Comparison of ENCODE assay signal across 20 cellular contexts in genomic region chr7:134447383-134447782, GRCh38.
"Had no signal": no experiment of that assay in that cellular context is flagged by ENCODE, and none has a peak within 500 bp of the region (broad histone marks: within the 10 kb centered on the region; RNA-seq: fewer than 3 reads in every experiment).

No MANE protein-coding gene starts in this region.

- H3K27me3 ChIP-seq: gastrocnemius medialis, neutrophil, pancreas, right lobe of liver, suprapubic skin had no signal

- H3K27ac Mint-ChIP-seq: activated CD4-positive, alpha-beta T cell treated with anti-CD3 and anti-CD28 coated beads, Interleukin-2, amount 10 ng/mL, durations not matched to agents 24 days and 14 days; activated CD8-positive, alpha-beta T cell treated with anti-CD3 and anti-CD28 coated beads for 36 hours; activated naive CD4-positive, alpha-beta T cell treated with anti-CD3 and anti-CD28 coated beads, Interleukin-2, amount 50 U/mL, for 24 hours; endodermal cell; natural killer cell had no signal

- DNase-seq: activated CD4-positive, alpha-beta T cell treated with anti-CD3 and anti-CD28 coated beads, Interleukin-2, amount 10 ng/mL, durations not matched to agents 24 days and 14 days; activated CD8-positive, alpha-beta T cell treated with anti-CD3 and anti-CD28 coated beads for 36 hours; activated effector memory CD4-positive, alpha-beta T cell treated with anti-CD3 and anti-CD28 coated beads, Interleukin-2, amount 50 U/mL, for 16 hours; activated T-cell treated with anti-CD3 and anti-CD28 coated beads, Interleukin-2, amount 50 U/mL, for 48 hours; endodermal cell; gastrocnemius medialis; natural killer cell; pancreas; right lobe of liver; small intestine; stimulated activated CD4-positive, alpha-beta T cell treated with anti-CD3 and anti-CD28 coated beads, Interleukin-15, amount 100 ng/mL, for 24 hours; stimulated activated CD4-positive, alpha-beta T cell treated with anti-CD3 and anti-CD28 coated beads, Interleukin-2, amount 100 ng/mL, for 48 hours; stimulated activated naive CD8-positive, alpha-beta T cell treated with anti-CD3 and anti-CD28 coated beads, Interleukin-15, amount 100 ng/mL, for 72 hours; T-helper 9 cell; trophoblast cell had no signal

- H3K9me3 Mint-ChIP-seq: activated CD4-positive, alpha-beta T cell treated with anti-CD3 and anti-CD28 coated beads, Interleukin-2, amount 10 ng/mL, durations not matched to agents 24 days and 14 days; activated CD8-positive, alpha-beta T cell treated with anti-CD3 and anti-CD28 coated beads for 36 hours; activated naive CD4-positive, alpha-beta T cell treated with anti-CD3 and anti-CD28 coated beads, Interleukin-2, amount 50 U/mL, for 24 hours; endodermal cell; natural killer cell; stimulated activated naive CD8-positive, alpha-beta T cell treated with anti-CD3 and anti-CD28 coated beads, Interleukin-15, amount 100 ng/mL, for 72 hours had no signal

- H3K27ac ChIP-seq: neutrophil, pancreas, right lobe of liver, suprapubic skin had no signal

- FAIRE-seq: keratinocyte, pancreas, small intestine had no signal

- H3K36me3 ChIP-seq: neutrophil had no signal

- H3K4me1 ChIP-seq: pancreas, right lobe of liver had no signal

- H3K27me3 Mint-ChIP-seq: activated CD4-positive, alpha-beta T cell treated with anti-CD3 and anti-CD28 coated beads, Interleukin-2, amount 10 ng/mL, durations not matched to agents 24 days and 14 days; activated CD8-positive, alpha-beta T cell treated with anti-CD3 and anti-CD28 coated beads for 36 hours; activated naive CD4-positive, alpha-beta T cell treated with anti-CD3 and anti-CD28 coated beads, Interleukin-2, amount 50 U/mL, for 24 hours; stimulated activated naive CD8-positive, alpha-beta T cell treated with anti-CD3 and anti-CD28 coated beads, Interleukin-15, amount 100 ng/mL, for 72 hours had no signal

- H3K4me3 Mint-ChIP-seq: activated CD4-positive, alpha-beta T cell treated with anti-CD3 and anti-CD28 coated beads, Interleukin-2, amount 10 ng/mL, durations not matched to agents 24 days and 14 days; activated CD8-positive, alpha-beta T cell treated with anti-CD3 and anti-CD28 coated beads for 36 hours; activated naive CD4-positive, alpha-beta T cell treated with anti-CD3 and anti-CD28 coated beads, Interleukin-2, amount 50 U/mL, for 24 hours; endodermal cell; natural killer cell; stimulated activated naive CD8-positive, alpha-beta T cell treated with anti-CD3 and anti-CD28 coated beads, Interleukin-15, amount 100 ng/mL, for 72 hours had no signal

- H3K4me1 Mint-ChIP-seq: stimulated activated naive CD8-positive, alpha-beta T cell treated with anti-CD3 and anti-CD28 coated beads, Interleukin-15, amount 100 ng/mL, for 72 hours had no signal

- H3K9me3 ChIP-seq: gastrocnemius medialis, neutrophil, pancreas, right lobe of liver, suprapubic skin had no signal

- H3K4me3 ChIP-seq: gastrocnemius medialis, lung, pancreas, right lobe of liver, suprapubic skin had no signal
